In the genomic region with DNA sequence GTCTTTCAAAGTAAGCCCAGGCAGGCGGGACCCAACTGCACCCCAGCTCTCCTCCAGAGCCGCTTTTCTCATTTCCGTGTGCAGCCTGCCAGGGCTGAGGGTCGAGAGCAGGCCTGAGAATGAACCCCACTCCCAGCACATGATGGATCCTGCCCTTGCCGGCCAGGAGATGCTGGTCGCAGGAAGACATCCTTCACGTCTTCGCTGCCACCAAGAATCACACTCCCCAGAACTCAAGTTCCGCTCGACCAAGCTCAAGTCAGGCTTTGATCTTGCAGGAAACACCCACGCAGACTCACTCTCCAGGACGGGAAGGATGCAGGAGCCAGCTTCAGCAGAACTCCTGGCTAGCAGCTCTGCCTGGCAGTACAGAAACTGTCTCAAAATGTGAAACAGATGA, we compare ENCODE assay signal across 15 cellular contexts.
A peak's percentile ranks its signal among the peaks of the same experiment; 100 is the strongest.
DNase-seq lines count a peak whose midpoint lies in the region; ATAC-seq and TF ChIP-seq lines count a peak whose summit lies in the region.
"Had no signal": no experiment of that assay in that cellular context is flagged by ENCODE, and none has a peak within 500 bp of the region (broad histone marks: within the 10 kb centered on the region; RNA-seq: fewer than 3 reads in every experiment).

No MANE protein-coding gene starts in this region.

- no peak overlapping the region for H3K4me2 ChIP-seq in H9 (ENCODE audit: insufficient read depth, insufficient read length, low read length)

- H3K9ac ChIP-seq in H9 (ENCODE audit: extremely low read depth, insufficient read length, low read length), result no peak overlapping the region

- H3K79me1 ChIP-seq in H9 (ENCODE audit: insufficient read depth, low read depth, low read length, poor library complexity, severe bottlenecking), result no peaks in the 10 kb centered on the region

- no peaks in the 10 kb centered on the region for H3K27me3 ChIP-seq in H9 (ENCODE audit: insufficient read depth, low read length)

- H3K4me1 ChIP-seq in H9 (ENCODE audit: insufficient read depth, low read length), result no peaks in the 10 kb centered on the region
- H3K4me1 ChIP-seq: SJCRH30 had no signal

- H2AK5ac ChIP-seq in H9 (ENCODE audit: insufficient read length, low read length), result no peak overlapping the region

- no peak overlapping the region for H2BK20ac ChIP-seq in H9 (ENCODE audit: low read depth, low read length, poor library complexity, severe bottlenecking)

- H3K27ac ChIP-seq in H9 (ENCODE audit: insufficient read length, low read depth, low read length), result no peak overlapping the region
- H3K27ac ChIP-seq: neutrophil, SJCRH30 had no signal

- H2AFZ ChIP-seq in H9 (ENCODE audit: low read length), result no peak overlapping the region

- no peak overlapping the region for H3K18ac ChIP-seq in H9 (ENCODE audit: insufficient read length, low read depth, low read length)

- no peak overlapping the region for H3K4ac ChIP-seq in H9 (ENCODE audit: low read depth, low read length)

- H3K9me3 Mint-ChIP-seq in H9 (no peaks in the 10 kb centered on the region), endothelial cell (ENCODE audit: unreplicated experiment) (no peaks in the 10 kb centered on the region), nephron (no peaks in the 10 kb centered on the region)
- H3K9me3 Mint-ChIP-seq: activated naive CD8-positive, alpha-beta T cell treated with anti-CD3 and anti-CD28 coated beads, Interleukin-2, amount 10 ng/mL, durations not matched to agents 7 days and 5 days; CD4-positive, CD25-positive, alpha-beta regulatory T cell had no signal

- H2BK15ac ChIP-seq in H9 (ENCODE audit: low read depth, low read length), result no peak overlapping the region

- H3K36me3 Mint-ChIP-seq in H9 (ENCODE audit: insufficient read depth in 1 of 3, low read depth in 3 of 3) (no peaks in the 10 kb centered on the region; a peak in 1 of 7 replicates), endothelial cell (ENCODE audit: low read depth, unreplicated experiment) (no peaks in the 10 kb centered on the region), nephron (ENCODE audit: low read depth) (peaks cover 16% of the 10 kb centered on the region)
- H3K36me3 Mint-ChIP-seq: activated naive CD8-positive, alpha-beta T cell treated with anti-CD3 and anti-CD28 coated beads, Interleukin-2, amount 10 ng/mL, durations not matched to agents 7 days and 5 days; CD4-positive, CD25-positive, alpha-beta regulatory T cell had no signal

- H3K56ac ChIP-seq in H9 (ENCODE audit: insufficient read length, low read depth, low read length), result no peak overlapping the region

- H4K5ac ChIP-seq in H9 (ENCODE audit: insufficient read length, low read depth, low read length), result no peak overlapping the region

- H3K9me3 ChIP-seq in H9 (ENCODE audit: control insufficient read depth, low read depth, low read length), result no peaks in the 10 kb centered on the region
- H3K9me3 ChIP-seq: neutrophil, SJCRH30 had no signal

- H2BK5ac ChIP-seq in H9 (ENCODE audit: insufficient read length, low read length), result no peak overlapping the region

- no CpG with 5 or more reads among the region's 12 CpGs for WGBS in H9 (ENCODE audit: extremely low coverage, insufficient read length, low lambda C conversion rate)

- H3K4me3 Mint-ChIP-seq in H9 (no peak overlapping the region), endothelial cell (ENCODE audit: unreplicated experiment) (no peak overlapping the region), nephron (peak overlapping the region; percentile 16 to 47 (median 37))
- H3K4me3 Mint-ChIP-seq: activated naive CD8-positive, alpha-beta T cell treated with anti-CD3 and anti-CD28 coated beads, Interleukin-2, amount 10 ng/mL, durations not matched to agents 7 days and 5 days; CD4-positive, CD25-positive, alpha-beta regulatory T cell had no signal

- no peak overlapping the region for H2BK120ac ChIP-seq in H9 (ENCODE audit: low read depth, low read length, poor library complexity, severe bottlenecking)

- DNase-seq in AG08395 (ENCODE audit: low spot score), result peak; percentile 65
- DNase-seq in H9, result no peak
- peak; percentile 30 for DNase-seq in endothelial cell (ENCODE audit: low spot score)
- no peak for DNase-seq in SKM-1 (lab: John Stamatoyannopoulos, UW; ENCODE audit: unreplicated experiment)
- no peak for DNase-seq in NCI-H748 treated with DMSO at 0.1 percent for 48 hours (lab: John Stamatoyannopoulos, UW)
- DNase-seq in cortex of kidney (lab: John Stamatoyannopoulos, UW), result no peak
- DNase-seq: activated CD4-positive, alpha-beta T cell treated with anti-CD3 and anti-CD28 coated beads for 48 hours; activated naive CD8-positive, alpha-beta T cell treated with anti-CD3 and anti-CD28 coated beads, Interleukin-2, amount 10 ng/mL, durations not matched to agents 7 days and 5 days; NCI-H526; SJCRH30; stimulated activated CD4-positive, alpha-beta T cell treated with anti-CD3 and anti-CD28 coated beads, Interleukin-4, amount 100 ng/mL, for 1 hour had no signal

- no peak for TF ChIP-seq CTCF in H9 (conservative IDR thresholded peaks at IDR 0.05)
- TF ChIP-seq CTCF in endothelial cell (IDR thresholded peaks at IDR 0.05; ENCODE audit: unreplicated experiment), result no peak
- TF ChIP-seq CTCF in nephron (IDR thresholded peaks at IDR 0.05; ENCODE audit: unreplicated experiment in 3 of 3), result no peak

- H4K8ac ChIP-seq in H9 (replicated peaks; ENCODE audit: insufficient read length, low read depth, low read length), result no peak overlapping the region

- peak overlapping the region; percentile 8; the same call in 1 of the 2 replicates for H3K14ac ChIP-seq in H9 (ENCODE audit: insufficient read depth, low read length)

- H3T11ph ChIP-seq in H9 (ENCODE audit: low read length), result no peak overlapping the region

- H3K27ac Mint-ChIP-seq in H9 (peak overlapping the region in 1 of 3 experiments; percentile 84; a peak in 1 of 7 replicates), endothelial cell (ENCODE audit: unreplicated experiment) (no peak overlapping the region), nephron (peak overlapping the region; percentile 81 to 97 (median 93))
- H3K27ac Mint-ChIP-seq: activated naive CD8-positive, alpha-beta T cell treated with anti-CD3 and anti-CD28 coated beads, Interleukin-2, amount 10 ng/mL, durations not matched to agents 7 days and 5 days; CD4-positive, CD25-positive, alpha-beta regulatory T cell had no signal

- H4K20me1 ChIP-seq in H9 (ENCODE audit: control insufficient read depth, insufficient read depth, insufficient read length), result no peaks in the 10 kb centered on the region

- H3K27me3 Mint-ChIP-seq in H9 (ENCODE audit: low read depth), result no peaks in the 10 kb centered on the region
- H3K27me3 Mint-ChIP-seq in endothelial cell (ENCODE audit: unreplicated experiment), result no peaks in the 10 kb centered on the region
- peaks cover 9% of the 10 kb centered on the region for H3K27me3 Mint-ChIP-seq in nephron (ENCODE audit: low read depth)

- no peak for ATAC-seq in GM19324 (IDR thresholded peaks at IDR 0.05; ENCODE audit: low FRiP score, unreplicated experiment)

- peaks cover 16 to 29% of the 10 kb centered on the region in 2 experiments for H3K4me1 Mint-ChIP-seq in H9
- no peaks in the 10 kb centered on the region for H3K4me1 Mint-ChIP-seq in endothelial cell (ENCODE audit: unreplicated experiment)
- peaks cover 61% of the 10 kb centered on the region for H3K4me1 Mint-ChIP-seq in nephron

- H4K91ac ChIP-seq in H9 (ENCODE audit: insufficient read length, low read depth, low read length), result no peak overlapping the region

- H3K79me2 ChIP-seq in H9 (ENCODE audit: insufficient read depth, low read length), result no peaks in the 10 kb centered on the region

- no peak overlapping the region for H2BK12ac ChIP-seq in H9 (ENCODE audit: insufficient read length, low read depth, low read length)

- no peaks in the 10 kb centered on the region for H3K23me2 ChIP-seq in H9 (ENCODE audit: insufficient read length, low read depth, low read length, poor library complexity, severe bottlenecking)

- no peak overlapping the region for H3K23ac ChIP-seq in H9 (ENCODE audit: insufficient read length, low read depth, low read length)

Comparison
In these comparisons a context has a peak if more than half of its experiments do, and no peak if none do; other contexts are left out.
1. DNase-seq: peak in AG08395 (single experiment) and endothelial cell (single experiment); none in H9 (single experiment), SKM-1 (single experiment), NCI-H748 treated with DMSO at 0.1 percent for 48 hours (single experiment) and cortex of kidney (single experiment).
2. H3K4me3 Mint-ChIP-seq: peak in nephron (3 of 3); none in H9 (0 of 2) and endothelial cell (single experiment).